In the genomic region with DNA sequence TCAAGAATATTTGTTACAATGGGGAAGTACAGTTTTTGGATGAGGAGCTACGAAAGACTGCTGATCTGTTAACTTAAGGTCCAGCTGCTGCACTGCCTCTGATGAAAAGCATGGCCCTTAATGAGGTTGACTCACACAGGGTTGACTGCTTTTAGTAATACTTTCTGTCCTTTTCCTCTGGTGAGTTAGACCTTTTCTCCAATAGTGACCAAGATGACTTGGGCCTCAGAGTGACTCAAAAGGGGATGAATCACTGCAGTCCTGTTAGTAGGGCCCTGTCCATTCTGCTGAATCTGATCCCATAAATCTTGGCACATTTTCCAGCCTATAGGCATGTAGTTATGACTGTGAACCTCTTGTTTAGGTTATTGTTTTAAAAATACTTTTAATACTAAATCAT, we compare ENCODE assay signal across 9 cellular contexts. TPM values are rescaled to one million over a fixed set of nuclear protein-coding genes. Genes with fewer than 3 reads are reported as not detected.
A peak's percentile ranks its signal among the peaks of the same experiment; 100 is the strongest.
DNase-seq lines count a peak whose midpoint lies in the region; ATAC-seq and TF ChIP-seq lines count a peak whose summit lies in the region.
"Had no signal": no experiment of that assay in that cellular context is flagged by ENCODE, and none has a peak within 500 bp of the region (broad histone marks: within the 10 kb centered on the region; RNA-seq: fewer than 3 reads in every experiment).

No MANE protein-coding gene starts in this region.

- no peak for ATAC-seq in HG03432 (IDR thresholded peaks at IDR 0.05; ENCODE audit: unreplicated experiment)
- no peak for ATAC-seq in GM18505 (IDR thresholded peaks at IDR 0.05; ENCODE audit: unreplicated experiment)

- no peak overlapping the region for H3K9ac ChIP-seq in colonic mucosa (ENCODE audit: low read depth in 2 of 2, low read length in 2 of 2)

- no peak overlapping the region for H3K4me3 ChIP-seq in GM12865 (ENCODE audit: low read depth, low read length)
- no peak overlapping the region for H3K4me3 ChIP-seq in SJSA1
- no peak overlapping the region for H3K4me3 ChIP-seq in fibroblast of villous mesenchyme (ENCODE audit: low read depth, low read length)
- H3K4me3 ChIP-seq in skeletal muscle cell (ENCODE audit: low read depth, low read length), result no peak overlapping the region
- no peak overlapping the region for H3K4me3 ChIP-seq in colonic mucosa

- H3K27me3 ChIP-seq in SJSA1 (replicated peaks) (no peaks in the 10 kb centered on the region), colonic mucosa (no peaks in the 10 kb centered on the region)

- H3K27ac ChIP-seq in SJSA1 (no peak overlapping the region), colonic mucosa (no peak overlapping the region)

- H3K36me3 ChIP-seq in SJSA1 (no peaks in the 10 kb centered on the region), colonic mucosa (no peaks in the 10 kb centered on the region)

- DNase-seq in GM12865 (ENCODE audit: low read depth), result peak; percentile 34
- DNase-seq in SJSA1 (ENCODE audit: low read depth in 1 of 2, low spot score in 2 of 2), result peak; percentile 67 to 75
- DNase-seq in fibroblast of villous mesenchyme (ENCODE audit: low read depth), result peak; percentile 79
- peak; percentile 81 for DNase-seq in skeletal muscle cell (ENCODE audit: low read depth)
- DNase-seq in colonic mucosa, result no peak
- DNase-seq in Kasumi-1 (lab: John Stamatoyannopoulos, UW), result no peak
- DNase-seq: stimulated activated naive CD4-positive, alpha-beta T cell treated with Interleukin-2 at 50 U/mL for 16 hours had no signal

- H3K4me1 ChIP-seq in SJSA1 (replicated peaks) (peaks cover 60% of the 10 kb centered on the region), colonic mucosa (peaks cover 8% of the 10 kb centered on the region)

- intact Hi-C loops in colonic mucosa (cut with DNase I), result no loop called here

- TF ChIP-seq CTCF in GM12865 (IDR thresholded peaks at IDR 0.05; ENCODE audit: insufficient read depth, low read depth, low read length, missing control alignments), result no peak
- TF ChIP-seq CTCF in fibroblast of villous mesenchyme (IDR thresholded peaks at IDR 0.05; ENCODE audit: insufficient read depth, low read depth, low read length), result no peak
- TF ChIP-seq CTCF in colonic mucosa (IDR thresholded peaks at IDR 0.05), result no peak

- no peaks in the 10 kb centered on the region for H3K9me3 ChIP-seq in SJSA1 (replicated peaks)
- no peaks in the 10 kb centered on the region for H3K9me3 ChIP-seq in colonic mucosa

- no peak for TF ChIP-seq POLR2A in GM18505 (IDR thresholded peaks at IDR 0.05; ENCODE audit: borderline replicate concordance, extremely low read depth, insufficient read depth, insufficient read length)

RNA-seq across cellular contexts. Expression of a gene that starts 2.7 kb away (rescaled TPM):
- total RNA-seq in SJSA1 (2014; rRNA removed; shearing (Covaris generic)), result 3.7 and 5.2 TPM in 2 replicates
- total RNA-seq in fibroblast of villous mesenchyme (3.5 and 4.2 TPM in 2 replicates), colonic mucosa (1 to 10 TPM; 2.5 to 2.9 TPM)

Comparison
In these comparisons a context has a peak if more than half of its experiments do, and no peak if none do; other contexts are left out.
1. DNase-seq: peak in GM12865 (single experiment), SJSA1 (2 of 2), fibroblast of villous mesenchyme (single experiment) and skeletal muscle cell (single experiment); none in colonic mucosa (single experiment) and Kasumi-1 (0 of 2).